Comparison of ENCODE assay signal across 10 cellular contexts in genomic region chr11:83007477-83007876, GRCh38.
DNase-seq lines count a peak whose midpoint lies in the region; ATAC-seq and TF ChIP-seq lines count a peak whose summit lies in the region.
"Had no signal": no experiment of that assay in that cellular context is flagged by ENCODE, and none has a peak within 500 bp of the region (broad histone marks: within the 10 kb centered on the region; RNA-seq: fewer than 3 reads in every experiment).

No MANE protein-coding gene starts in this region.

- H3K79me2 ChIP-seq in parathyroid adenoma: no peaks in the 10 kb centered on the region

- TF ChIP-seq CTCF in adrenal gland (IDR thresholded peaks at IDR 0.05) (no peak), parathyroid adenoma (IDR thresholded peaks at IDR 0.05) (no peak)

- H3K4me1 ChIP-seq in adrenal gland (replicated peaks in 1 of 2): peaks cover 34 to 64% of the 10 kb centered on the region in 2 donors
- no peaks in the 10 kb centered on the region for H3K4me1 ChIP-seq in parathyroid adenoma

- WGBS in adrenal gland, 4 donors: 67 to 73% (median 68%) methylated on average over 5 of the region's 5 CpGs

- DNase-seq in DMS53 (lab: John Stamatoyannopoulos, UW): peak; percentile 68
- no peak for DNase-seq in adrenal gland
- DNase-seq in AG08395 (ENCODE audit: low spot score): no peak
- DNase-seq in islet precursor cell: no peak
- DNase-seq: cerebellar nuclear complex, DMS 273 treated with DMSO at 0.1 percent for 48 hours had no signal

- ATAC-seq in GM19455 (IDR thresholded peaks at IDR 0.05; ENCODE audit: unreplicated experiment) (no peak), HG03159 (IDR thresholded peaks at IDR 0.05; ENCODE audit: unreplicated experiment) (no peak)

- no peaks in the 10 kb centered on the region for H3K9me3 ChIP-seq in adrenal gland (replicated peaks in 1 of 3)
- no peaks in the 10 kb centered on the region for H3K9me3 ChIP-seq in parathyroid adenoma (ENCODE audit: control insufficient read depth, low read length)

- H3K9ac ChIP-seq in parathyroid adenoma: no peak overlapping the region

- intact Hi-C loops in adrenal gland (cut with DNase I): no loop called here

- H3K27me3 ChIP-seq in adrenal gland (no peaks in the 10 kb centered on the region), parathyroid adenoma (ENCODE audit: control insufficient read depth, insufficient read depth, low read length) (no peaks in the 10 kb centered on the region)

- no peaks in the 10 kb centered on the region for H3K36me3 Mint-ChIP-seq in IgD-negative memory B cell

- H3K27ac ChIP-seq in adrenal gland (peak overlapping the region; percentile 15 to 77 (median 71)), parathyroid adenoma (no peak overlapping the region)

- H3K36me3 ChIP-seq in adrenal gland (replicated peaks in 1 of 2) (no peaks in the 10 kb centered on the region), parathyroid adenoma (ENCODE audit: control insufficient read depth, insufficient read depth, low read length) (no peaks in the 10 kb centered on the region)

- peak overlapping the region in 2 of 3 donors; percentile 62 to 90 for H3K27ac Mint-ChIP-seq in IgD-negative memory B cell

- H3K4me3 Mint-ChIP-seq in IgD-negative memory B cell: peak overlapping the region in 2 of 4 donors; percentile 75 to 93

- H2AFZ ChIP-seq in parathyroid adenoma: peak overlapping the region; percentile 6

- no peaks in the 10 kb centered on the region for H3K27me3 Mint-ChIP-seq in IgD-negative memory B cell

- no peak overlapping the region for H3K4me2 ChIP-seq in parathyroid adenoma (ENCODE audit: low read length)

- H3K4me1 Mint-ChIP-seq in IgD-negative memory B cell: peaks cover 37 to 50% (median 48%) of the 10 kb centered on the region in 3 donors

- H3K4me3 ChIP-seq in adrenal gland: peak overlapping the region in 1 of 4 donors; percentile 4
- no peak overlapping the region for H3K4me3 ChIP-seq in parathyroid adenoma (ENCODE audit: low read depth, low read length)

- TF ChIP-seq POLR2A in adrenal gland (IDR thresholded peaks at IDR 0.05): no peak

- no peaks in the 10 kb centered on the region for H3K9me3 Mint-ChIP-seq in IgD-negative memory B cell
